1 cellular context compared by ENCODE assay signal in genomic region chr11:5368502-5369043, GRCh38.
TF ChIP-seq lines count a peak whose summit lies in the region.

No MANE protein-coding gene starts in this region.

TF ChIP-seq in GM12878, 131 proteins besides CTCF, POLR2A, EP300 and RAD21:
- TF ChIP-seq SIN3A (IDR thresholded peaks at IDR 0.05; ENCODE audit: low read depth, low read length) (no peak), NR2F1 (conservative IDR thresholded peaks at IDR 0.05) (no peak), MTA2 (IDR thresholded peaks at IDR 0.05; ENCODE audit: low read depth) (no peak), ATF3 (IDR thresholded peaks at IDR 0.05; ENCODE audit: borderline replicate concordance, extremely low read depth, low read depth, low read length) (no peak), TCF12 (IDR thresholded peaks at IDR 0.05; ENCODE audit: low read depth, low read length) (no peak), USF1 (IDR thresholded peaks at IDR 0.05; ENCODE audit: borderline replicate concordance, extremely low read length, insufficient read depth, low read depth, low read length) (no peak), IKZF2 (IDR thresholded peaks at IDR 0.05) (no peak), JUNB (IDR thresholded peaks at IDR 0.05) (no peak), CBX3 (IDR thresholded peaks at IDR 0.05; ENCODE audit: borderline replicate concordance, low read depth) (no peak), EED (IDR thresholded peaks at IDR 0.05; ENCODE audit: low read depth) (no peak), CREB1 (IDR thresholded peaks at IDR 0.05; ENCODE audit: low read depth) (no peak), HDAC6 (IDR thresholded peaks at IDR 0.05; ENCODE audit: unreplicated experiment) (no peak)
- TF ChIP-seq, protein P1, sequence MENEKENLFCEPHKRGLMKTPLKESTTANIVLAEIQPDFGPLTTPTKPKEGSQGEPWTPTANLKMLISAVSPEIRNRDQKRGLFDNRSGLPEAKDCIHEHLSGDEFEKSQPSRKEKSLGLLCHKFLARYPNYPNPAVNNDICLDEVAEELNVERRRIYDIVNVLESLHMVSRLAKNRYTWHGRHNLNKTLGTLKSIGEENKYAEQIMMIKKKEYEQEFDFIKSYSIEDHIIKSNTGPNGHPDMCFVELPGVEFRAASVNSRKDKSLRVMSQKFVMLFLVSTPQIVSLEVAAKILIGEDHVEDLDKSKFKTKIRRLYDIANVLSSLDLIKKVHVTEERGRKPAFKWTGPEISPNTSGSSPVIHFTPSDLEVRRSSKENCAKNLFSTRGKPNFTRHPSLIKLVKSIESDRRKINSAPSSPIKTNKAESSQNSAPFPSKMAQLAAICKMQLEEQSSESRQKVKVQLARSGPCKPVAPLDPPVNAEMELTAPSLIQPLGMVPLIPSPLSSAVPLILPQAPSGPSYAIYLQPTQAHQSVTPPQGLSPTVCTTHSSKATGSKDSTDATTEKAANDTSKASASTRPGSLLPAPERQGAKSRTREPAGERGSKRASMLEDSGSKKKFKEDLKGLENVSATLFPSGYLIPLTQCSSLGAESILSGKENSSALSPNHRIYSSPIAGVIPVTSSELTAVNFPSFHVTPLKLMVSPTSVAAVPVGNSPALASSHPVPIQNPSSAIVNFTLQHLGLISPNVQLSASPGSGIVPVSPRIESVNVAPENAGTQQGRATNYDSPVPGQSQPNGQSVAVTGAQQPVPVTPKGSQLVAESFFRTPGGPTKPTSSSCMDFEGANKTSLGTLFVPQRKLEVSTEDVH (IDR thresholded peaks at IDR 0.05; ENCODE audit: low read depth, partially characterized antibody): no peak
- TF ChIP-seq, protein P2, sequence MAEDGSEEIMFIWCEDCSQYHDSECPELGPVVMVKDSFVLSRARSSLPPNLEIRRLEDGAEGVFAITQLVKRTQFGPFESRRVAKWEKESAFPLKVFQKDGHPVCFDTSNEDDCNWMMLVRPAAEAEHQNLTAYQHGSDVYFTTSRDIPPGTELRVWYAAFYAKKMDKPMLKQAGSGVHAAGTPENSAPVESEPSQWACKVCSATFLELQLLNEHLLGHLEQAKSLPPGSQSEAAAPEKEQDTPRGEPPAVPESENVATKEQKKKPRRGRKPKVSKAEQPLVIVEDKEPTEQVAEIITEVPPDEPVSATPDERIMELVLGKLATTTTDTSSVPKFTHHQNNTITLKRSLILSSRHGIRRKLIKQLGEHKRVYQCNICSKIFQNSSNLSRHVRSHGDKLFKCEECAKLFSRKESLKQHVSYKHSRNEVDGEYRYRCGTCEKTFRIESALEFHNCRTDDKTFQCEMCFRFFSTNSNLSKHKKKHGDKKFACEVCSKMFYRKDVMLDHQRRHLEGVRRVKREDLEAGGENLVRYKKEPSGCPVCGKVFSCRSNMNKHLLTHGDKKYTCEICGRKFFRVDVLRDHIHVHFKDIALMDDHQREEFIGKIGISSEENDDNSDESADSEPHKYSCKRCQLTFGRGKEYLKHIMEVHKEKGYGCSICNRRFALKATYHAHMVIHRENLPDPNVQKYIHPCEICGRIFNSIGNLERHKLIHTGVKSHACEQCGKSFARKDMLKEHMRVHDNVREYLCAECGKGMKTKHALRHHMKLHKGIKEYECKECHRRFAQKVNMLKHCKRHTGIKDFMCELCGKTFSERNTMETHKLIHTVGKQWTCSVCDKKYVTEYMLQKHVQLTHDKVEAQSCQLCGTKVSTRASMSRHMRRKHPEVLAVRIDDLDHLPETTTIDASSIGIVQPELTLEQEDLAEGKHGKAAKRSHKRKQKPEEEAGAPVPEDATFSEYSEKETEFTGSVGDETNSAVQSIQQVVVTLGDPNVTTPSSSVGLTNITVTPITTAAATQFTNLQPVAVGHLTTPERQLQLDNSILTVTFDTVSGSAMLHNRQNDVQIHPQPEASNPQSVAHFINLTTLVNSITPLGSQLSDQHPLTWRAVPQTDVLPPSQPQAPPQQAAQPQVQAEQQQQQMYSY (CRISPR knock-in tag; IDR thresholded peaks at IDR 0.05): no peak
